ENCODE assay signal across 36 cellular contexts in genomic region chr1:17752356-17752755, GRCh38. TPM values are rescaled to one million over a fixed set of nuclear protein-coding genes. Genes with fewer than 3 reads are reported as not detected.
"Had no signal": no experiment of that assay in that cellular context is flagged by ENCODE, and none has a peak within 500 bp of the region (broad histone marks: within the 10 kb centered on the region; RNA-seq: fewer than 3 reads in every experiment).

No MANE protein-coding gene starts in this region.

- H3K27me3 ChIP-seq: MG63 had no signal

- DNase-seq: Karpas-422, Kasumi-1, MG63, MM.1S, MV-4-11, NCI-H1048, NCI-H1092, NCI-H1092 treated with DMSO at 0.1 percent for 48 hours, NCI-H1105, NCI-H1105 treated with DMSO at 0.1 percent for 48 hours, NCI-H1417, NCI-H1417 treated with DMSO at 0.1 percent for 48 hours, NCI-H1436, NCI-H1436 treated with DMSO at 0.1 percent for 48 hours, NCI-H146, NCI-H1694, NCI-H1694 treated with DMSO at 0.1 percent for 48 hours, NCI-H187, NCI-H187 treated with DMSO at 0.1 percent for 48 hours, NCI-H1930, NCI-H2029, NCI-H2029 treated with DMSO at 0.1 percent for 48 hours, NCI-H2081, NCI-H2081 treated with DMSO at 0.1 percent for 48 hours, NCI-H2107, NCI-H2171, NCI-H2171 treated with DMSO at 0.1 percent for 48 hours, NCI-H2227 treated with DMSO at 0.1 percent for 48 hours, NCI-H226, NCI-H345, NCI-H446, NCI-H446 treated with DMSO at 0.1 percent for 48 hours, NCI-H510A had no signal

- H3K4me3 ChIP-seq: MG63 had no signal

- H3K27ac ChIP-seq: KMS-11 had no signal

- H3K4me2 ChIP-seq: KMS-11 had no signal

- H3K9ac ChIP-seq: KMS-11 had no signal

- H3K36me3 ChIP-seq: MG63 had no signal

RNA-seq across cellular contexts. Expression of gene ACTL8, which starts 2.8 kb away (rescaled TPM):
- total RNA-seq: LHCN-M2, NCI-H460 had no signal
